Comparison of ENCODE assay signal across 15 cellular contexts in genomic region chr15:85700767-85701166, GRCh38.
DNase-seq lines count a peak whose midpoint lies in the region; ATAC-seq lines count a peak whose summit lies in the region.
"Had no signal": no experiment of that assay in that cellular context is flagged by ENCODE, and none has a peak within 500 bp of the region (broad histone marks: within the 10 kb centered on the region; RNA-seq: fewer than 3 reads in every experiment).

No MANE protein-coding gene starts in this region.

- no peaks in the 10 kb centered on the region for H3K27me3 Mint-ChIP-seq in activated T-cell treated with anti-CD3 and anti-CD28 coated beads, Interleukin-2, amount 50 U/mL, for 72 hours (ENCODE audit: low read depth)
- no peaks in the 10 kb centered on the region for H3K27me3 Mint-ChIP-seq in central memory CD8-positive, alpha-beta T cell
- H3K27me3 Mint-ChIP-seq: stimulated activated naive B cell treated with anti-CD40 and anti-IgM and Interleukin-4, amounts not matched to agents 10 μg/mL and 1 μg/mL and 100 μg/mL, for 72 hours had no signal

- no peak overlapping the region for H3K4me3 ChIP-seq in H7 (ENCODE audit: insufficient read depth, low read depth, low read length)
- H3K4me3 ChIP-seq: tibial nerve had no signal

- no peaks in the 10 kb centered on the region for H3K36me3 ChIP-seq in H7 (replicated peaks; ENCODE audit: control insufficient read depth, insufficient read depth, low read length)

- peak overlapping the region in 1 of 2 donors; percentile 61 for H3K4me3 Mint-ChIP-seq in activated T-cell treated with anti-CD3 and anti-CD28 coated beads, Interleukin-2, amount 50 U/mL, for 72 hours
- peak overlapping the region; percentile 41 for H3K4me3 Mint-ChIP-seq in central memory CD8-positive, alpha-beta T cell
- peak overlapping the region; percentile 74 for H3K4me3 Mint-ChIP-seq in stimulated activated effector memory CD8-positive, alpha-beta T cell treated with anti-CD3 and anti-CD28 coated beads, Interleukin-12 subunit alpha, Interleukin-12 subunit beta, amount 100 ng/mL, for 72 hours
- H3K4me3 Mint-ChIP-seq: stimulated activated naive B cell treated with anti-CD40 and anti-IgM and Interleukin-4, amounts not matched to agents 10 μg/mL and 1 μg/mL and 100 μg/mL, for 72 hours had no signal

- no peaks in the 10 kb centered on the region for H3K9me3 Mint-ChIP-seq in activated T-cell treated with anti-CD3 and anti-CD28 coated beads, Interleukin-2, amount 50 U/mL, for 72 hours
- no peaks in the 10 kb centered on the region for H3K9me3 Mint-ChIP-seq in central memory CD8-positive, alpha-beta T cell
- H3K9me3 Mint-ChIP-seq in stimulated activated effector memory CD8-positive, alpha-beta T cell treated with anti-CD3 and anti-CD28 coated beads, Interleukin-12 subunit alpha, Interleukin-12 subunit beta, amount 100 ng/mL, for 72 hours: no peaks in the 10 kb centered on the region

- no peak for ATAC-seq in activated T-cell treated with anti-CD3 and anti-CD28 coated beads, Interleukin-2, amount 50 U/mL, for 72 hours (replicated peaks in 1 of 2)
- ATAC-seq in central memory CD8-positive, alpha-beta T cell (replicated peaks; ENCODE audit: extremely low read depth, poor library complexity, severe bottlenecking): no peak
- no peak for ATAC-seq in stimulated activated effector memory CD8-positive, alpha-beta T cell treated with anti-CD3 and anti-CD28 coated beads, Interleukin-12 subunit alpha, Interleukin-12 subunit beta, amount 100 ng/mL, for 72 hours
- ATAC-seq: stimulated activated naive B cell treated with anti-CD40 and anti-IgM and Interleukin-4, amounts not matched to agents 10 μg/mL and 1 μg/mL and 100 μg/mL, for 72 hours had no signal

- H3K36me3 Mint-ChIP-seq in activated T-cell treated with anti-CD3 and anti-CD28 coated beads, Interleukin-2, amount 50 U/mL, for 72 hours (ENCODE audit: insufficient read depth in 2 of 2): peaks cover 8 to 33% of the 10 kb centered on the region in 2 donors
- peaks cover 54% of the 10 kb centered on the region for H3K36me3 Mint-ChIP-seq in central memory CD8-positive, alpha-beta T cell (ENCODE audit: insufficient read depth)
- peaks cover 98% of the 10 kb centered on the region for H3K36me3 Mint-ChIP-seq in stimulated activated effector memory CD8-positive, alpha-beta T cell treated with anti-CD3 and anti-CD28 coated beads, Interleukin-12 subunit alpha, Interleukin-12 subunit beta, amount 100 ng/mL, for 72 hours

- no peaks in the 10 kb centered on the region for H3K27me3 ChIP-seq in H7 (ENCODE audit: control insufficient read depth, insufficient read depth, low read length)
- H3K27me3 ChIP-seq: tibial nerve had no signal

- no peak for DNase-seq in activated T-cell treated with anti-CD3 and anti-CD28 coated beads, Interleukin-2, amount 50 U/mL, for 72 hours
- no peak for DNase-seq in activated T-cell treated with anti-CD3 and anti-CD28 coated beads for 4 hours
- DNase-seq in NAMALWA (ENCODE audit: low spot score): peak; percentile 36
- DNase-seq in central memory CD8-positive, alpha-beta T cell (ENCODE audit: low spot score in 2 of 2): no peak
- DNase-seq in stimulated activated effector memory CD8-positive, alpha-beta T cell treated with anti-CD3 and anti-CD28 coated beads, Interleukin-12 subunit alpha, Interleukin-12 subunit beta, amount 100 ng/mL, for 72 hours (ENCODE audit: low spot score in 2 of 2): no peak
- no peak for DNase-seq in ureter (ENCODE audit: low spot score)
- no peak for DNase-seq in GM03348 (ENCODE audit: low spot score)
- DNase-seq in H7: no peak
- DNase-seq: activated CD4-positive, alpha-beta T cell treated with anti-CD3 and anti-CD28 coated beads for 48 hours; DND-41; NCI-H1436; SK-N-SH; stimulated activated CD4-positive, alpha-beta T cell treated with anti-CD3 and anti-CD28 coated beads, Interleukin-15, amount 100 ng/mL, for 24 hours; stimulated activated naive B cell treated with anti-CD40 and anti-IgM and Interleukin-4, amounts not matched to agents 10 μg/mL and 1 μg/mL and 100 μg/mL, for 72 hours had no signal

- peak overlapping the region; percentile 95 for H3K27ac Mint-ChIP-seq in activated T-cell treated with anti-CD3 and anti-CD28 coated beads, Interleukin-2, amount 50 U/mL, for 72 hours
- peak overlapping the region; percentile 98 for H3K27ac Mint-ChIP-seq in central memory CD8-positive, alpha-beta T cell (ENCODE audit: low read depth)
- peak overlapping the region; percentile 67 for H3K27ac Mint-ChIP-seq in stimulated activated effector memory CD8-positive, alpha-beta T cell treated with anti-CD3 and anti-CD28 coated beads, Interleukin-12 subunit alpha, Interleukin-12 subunit beta, amount 100 ng/mL, for 72 hours

- peaks cover 69% of the 10 kb centered on the region for H3K4me1 Mint-ChIP-seq in activated T-cell treated with anti-CD3 and anti-CD28 coated beads, Interleukin-2, amount 50 U/mL, for 72 hours (ENCODE audit: low read depth)
- peaks cover 63% of the 10 kb centered on the region for H3K4me1 Mint-ChIP-seq in central memory CD8-positive, alpha-beta T cell
- peaks cover 54% of the 10 kb centered on the region for H3K4me1 Mint-ChIP-seq in stimulated activated effector memory CD8-positive, alpha-beta T cell treated with anti-CD3 and anti-CD28 coated beads, Interleukin-12 subunit alpha, Interleukin-12 subunit beta, amount 100 ng/mL, for 72 hours
